28 cellular contexts compared by ENCODE assay signal in genomic region chr1:42541104-42541503, GRCh38.
"Had no signal": no experiment of that assay in that cellular context is flagged by ENCODE, and none has a peak within 500 bp of the region (broad histone marks: within the 10 kb centered on the region; RNA-seq: fewer than 3 reads in every experiment).

No MANE protein-coding gene starts in this region.

- H3K4me1 ChIP-seq: colonic mucosa, esophagus muscularis mucosa, esophagus squamous epithelium, foreskin keratinocyte, gastrocnemius medialis, gastroesophageal sphincter, heart left ventricle, heart right ventricle had no signal

- H3K27ac ChIP-seq: colonic mucosa, coronary artery, dorsolateral prefrontal cortex, epithelial cell of prostate, esophagus muscularis mucosa, esophagus squamous epithelium, foreskin keratinocyte, gastrocnemius medialis, gastroesophageal sphincter, heart left ventricle, heart right ventricle had no signal

- H3K36me3 ChIP-seq: colonic mucosa, gastrocnemius medialis had no signal

- H3K4me3 ChIP-seq: colonic mucosa, coronary artery, dorsolateral prefrontal cortex, esophagus muscularis mucosa, esophagus squamous epithelium, gastrocnemius medialis, gastroesophageal sphincter, heart left ventricle, heart right ventricle had no signal

- DNase-seq: colonic mucosa; cortex of kidney; dermis blood vessel endothelial cell; dorsolateral prefrontal cortex; effector CD4-positive, alpha-beta T cell; effector CD8-positive, alpha-beta T cell; effector memory CD4-positive, alpha-beta T cell; effector memory CD8-positive, alpha-beta T cell; endodermal cell; erythroblast; esophagus squamous epithelium; foreskin fibroblast; foreskin keratinocyte; foreskin melanocyte; gastrocnemius medialis; glutamatergic neuron; head of caudate nucleus; heart left ventricle; heart right ventricle had no signal

- FAIRE-seq: colon, endometrium, endothelial cell of umbilical vein, frontal cortex had no signal

- H3K9me3 ChIP-seq: colonic mucosa, esophagus muscularis mucosa, gastrocnemius medialis, gastroesophageal sphincter had no signal

- ATAC-seq: effector memory CD8-positive, alpha-beta T cell; esophagus mucosa; foreskin keratinocyte; gastrocnemius medialis; gastroesophageal sphincter; heart left ventricle; heart right ventricle had no signal

- H3K27me3 ChIP-seq: colonic mucosa, dorsolateral prefrontal cortex, esophagus muscularis mucosa, esophagus squamous epithelium, foreskin keratinocyte, gastrocnemius medialis, gastroesophageal sphincter, heart left ventricle, heart right ventricle had no signal
